In the genomic region with DNA sequence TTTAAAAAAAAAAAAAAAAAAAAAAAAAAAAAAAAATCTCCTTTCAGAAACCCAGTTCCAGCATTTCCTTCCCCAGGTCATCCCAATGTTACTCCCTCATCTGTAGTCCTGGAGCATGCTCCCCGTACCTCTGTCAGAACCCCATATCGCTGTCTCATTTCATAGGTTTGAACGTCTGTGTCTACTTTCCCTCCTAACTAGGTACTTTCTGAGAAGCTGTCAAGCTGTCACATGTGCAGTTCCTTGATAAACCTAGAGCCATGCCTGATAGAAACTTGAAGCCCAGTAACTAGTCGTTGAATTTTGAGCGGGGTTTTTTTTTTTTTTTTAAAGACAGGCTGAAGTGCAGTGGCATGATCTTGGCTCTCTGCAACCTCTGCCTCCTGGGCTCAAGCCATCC, we compare ENCODE assay signal across 26 cellular contexts.
"Had no signal": no experiment of that assay in that cellular context is flagged by ENCODE, and none has a peak within 500 bp of the region (broad histone marks: within the 10 kb centered on the region; RNA-seq: fewer than 3 reads in every experiment).

No MANE protein-coding gene starts in this region.

- H3K4me3 Mint-ChIP-seq: activated CD4-positive, alpha-beta memory T cell treated with anti-CD3 and anti-CD28 coated beads for 36 hours; activated naive CD8-positive, alpha-beta T cell; activated T-helper 1 cell treated with anti-CD3 and anti-CD28 coated beads, Interleukin-12 subunit alpha, Interleukin-12 subunit beta, Interleukin-2, Interleukin-4 antibody, amounts not matched to agents 30 ng/mL and 10 ng/mL and 1 ng/mL, durations not matched to agents 14 hours and 24 hours and 36 hours; T-helper 17 cell had no signal

- H3K27ac ChIP-seq: adrenal gland, ascending aorta, body of pancreas, WERI-Rb-1 had no signal

- H3K36me3 Mint-ChIP-seq: activated naive CD8-positive, alpha-beta T cell had no signal

- H3K27me3 ChIP-seq: adrenal gland, ascending aorta, body of pancreas had no signal

- ATAC-seq: body of pancreas, T-helper 17 cell had no signal

- H3K4me3 ChIP-seq: adrenal gland, ascending aorta, body of pancreas had no signal

- H3K4me1 ChIP-seq: adrenal gland, ascending aorta, body of pancreas had no signal

- H3K27ac Mint-ChIP-seq: activated CD4-positive, alpha-beta memory T cell treated with anti-CD3 and anti-CD28 coated beads for 36 hours; activated naive CD8-positive, alpha-beta T cell; activated T-helper 1 cell treated with anti-CD3 and anti-CD28 coated beads, Interleukin-12 subunit alpha, Interleukin-12 subunit beta, Interleukin-2, Interleukin-4 antibody, amounts not matched to agents 30 ng/mL and 10 ng/mL and 1 ng/mL, durations not matched to agents 14 hours and 24 hours and 36 hours; T-helper 17 cell had no signal

- H3K9me3 ChIP-seq: adrenal gland, ascending aorta, body of pancreas had no signal

- DNase-seq: activated CD4-positive, alpha-beta memory T cell treated with anti-CD3 and anti-CD28 coated beads for 36 hours; activated CD4-positive, alpha-beta T cell treated with anti-CD3 and anti-CD28 coated beads for 48 hours; activated CD8-positive, alpha-beta memory T cell treated with anti-CD3 and anti-CD28 coated beads for 24 hours; activated effector memory CD4-positive, alpha-beta T cell treated with Interleukin-2 at 50 U/mL for 16 hours; activated naive CD4-positive, alpha-beta T cell; adrenal gland; body of pancreas; central memory CD4-positive, alpha-beta T cell; IMR-90; KG1; NCI-H1092 treated with DMSO at 0.1 percent for 48 hours; NCI-H1417 treated with DMSO at 0.1 percent for 48 hours; NCI-H1694; NCI-H2029; NCI-H2107; NCI-H2171 treated with DMSO at 0.1 percent for 48 hours; NCI-H226; NCI-H526; NCI-H774; SIG-M5; T-helper 17 cell; T-helper 9 cell; WERI-Rb-1 had no signal

- H3K9me3 Mint-ChIP-seq: activated CD4-positive, alpha-beta memory T cell treated with anti-CD3 and anti-CD28 coated beads for 36 hours had no signal

- H3K27me3 Mint-ChIP-seq: activated CD4-positive, alpha-beta memory T cell treated with anti-CD3 and anti-CD28 coated beads for 36 hours; activated naive CD8-positive, alpha-beta T cell; T-helper 17 cell had no signal
